ENCODE assay signal across 23 cellular contexts in the genomic region with DNA sequence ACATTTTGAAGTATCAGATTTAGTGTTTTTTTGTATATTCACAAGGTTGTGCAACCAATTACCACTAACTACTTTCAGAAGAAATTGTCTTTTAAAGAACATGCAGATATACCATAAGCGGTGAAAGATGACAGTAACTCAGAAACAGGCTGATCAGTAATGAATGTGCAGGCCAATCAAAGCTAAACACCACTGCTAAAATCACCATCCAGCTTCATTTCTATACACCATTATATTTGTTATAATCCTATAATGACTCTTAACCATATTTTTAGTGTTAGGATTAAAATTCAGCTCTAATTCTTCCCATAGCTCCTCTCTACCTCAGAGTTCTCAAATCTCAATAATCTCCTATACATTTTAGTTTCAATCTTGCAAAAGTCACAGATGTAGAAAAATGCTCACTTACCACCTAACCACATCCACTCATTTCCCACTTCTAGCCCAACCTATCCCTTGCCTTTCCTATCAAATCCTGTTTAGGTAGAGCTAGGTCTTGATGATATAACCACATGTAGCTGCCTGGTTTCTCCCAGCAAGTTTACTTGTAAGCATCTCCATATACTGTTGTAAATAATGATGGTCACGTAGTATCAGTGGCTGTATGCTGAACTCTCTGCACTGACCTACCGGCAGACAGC.
DNase-seq lines count a peak whose midpoint lies in the region; ATAC-seq lines count a peak whose summit lies in the region.
"Had no signal": no experiment of that assay in that cellular context is flagged by ENCODE, and none has a peak within 500 bp of the region (broad histone marks: within the 10 kb centered on the region; RNA-seq: fewer than 3 reads in every experiment).

No MANE protein-coding gene starts in this region.

- no peaks in the 10 kb centered on the region for H3K27me3 Mint-ChIP-seq in activated naive CD4-positive, alpha-beta T cell treated with anti-CD3 and anti-CD28 coated beads, Interleukin-2, amount 50 U/mL, for 24 hours
- H3K27me3 Mint-ChIP-seq in activated naive CD8-positive, alpha-beta T cell treated with anti-CD3 and anti-CD28 coated beads, Interleukin-2, amount 50 U/mL, for 24 hours: no peaks in the 10 kb centered on the region
- H3K27me3 Mint-ChIP-seq in stimulated activated naive CD8-positive, alpha-beta T cell treated with anti-CD3 and anti-CD28 coated beads, Interleukin-15, Interleukin-2, amounts not matched to agents 100 ng/mL and 50 ng/mL, for 24 hours: no peaks in the 10 kb centered on the region
- H3K27me3 Mint-ChIP-seq: naive thymus-derived CD4-positive, alpha-beta T cell; T-cell had no signal

- H3K4me3 Mint-ChIP-seq in activated naive CD4-positive, alpha-beta T cell treated with anti-CD3 and anti-CD28 coated beads, Interleukin-2, amount 50 U/mL, for 24 hours: no peak overlapping the region
- H3K4me3 Mint-ChIP-seq in activated naive CD8-positive, alpha-beta T cell treated with anti-CD3 and anti-CD28 coated beads, Interleukin-2, amount 50 U/mL, for 24 hours: no peak overlapping the region
- H3K4me3 Mint-ChIP-seq in stimulated activated naive CD8-positive, alpha-beta T cell treated with anti-CD3 and anti-CD28 coated beads, Interleukin-15, Interleukin-2, amounts not matched to agents 100 ng/mL and 50 ng/mL, for 24 hours: no peak overlapping the region
- H3K4me3 Mint-ChIP-seq: H9; naive thymus-derived CD4-positive, alpha-beta T cell; T-cell had no signal

- peak overlapping the region; percentile 38 for H3K27ac Mint-ChIP-seq in activated naive CD4-positive, alpha-beta T cell treated with anti-CD3 and anti-CD28 coated beads, Interleukin-2, amount 50 U/mL, for 24 hours
- H3K27ac Mint-ChIP-seq in activated naive CD8-positive, alpha-beta T cell treated with anti-CD3 and anti-CD28 coated beads, Interleukin-2, amount 50 U/mL, for 24 hours: peak overlapping the region; percentile 29
- peak overlapping the region; percentile 37 for H3K27ac Mint-ChIP-seq in stimulated activated naive CD8-positive, alpha-beta T cell treated with anti-CD3 and anti-CD28 coated beads, Interleukin-15, Interleukin-2, amounts not matched to agents 100 ng/mL and 50 ng/mL, for 24 hours
- H3K27ac Mint-ChIP-seq: T-cell had no signal

- ATAC-seq in HG03442 (IDR thresholded peaks at IDR 0.05; ENCODE audit: unreplicated experiment) (peak; percentile 20), HG02884 (IDR thresholded peaks at IDR 0.05; ENCODE audit: unreplicated experiment) (no peak)
- ATAC-seq in activated naive CD8-positive, alpha-beta T cell treated with anti-CD3 and anti-CD28 coated beads, Interleukin-2, amount 50 U/mL, for 24 hours: peak; percentile 29
- ATAC-seq: heart left ventricle, pancreas, T-cell had no signal

- peaks cover 1% of the 10 kb centered on the region for H3K36me3 Mint-ChIP-seq in activated naive CD4-positive, alpha-beta T cell treated with anti-CD3 and anti-CD28 coated beads, Interleukin-2, amount 50 U/mL, for 24 hours
- H3K36me3 Mint-ChIP-seq in activated naive CD8-positive, alpha-beta T cell treated with anti-CD3 and anti-CD28 coated beads, Interleukin-2, amount 50 U/mL, for 24 hours (ENCODE audit: low read depth): peaks cover 25% of the 10 kb centered on the region
- peaks cover 67% of the 10 kb centered on the region for H3K36me3 Mint-ChIP-seq in stimulated activated naive CD8-positive, alpha-beta T cell treated with anti-CD3 and anti-CD28 coated beads, Interleukin-15, Interleukin-2, amounts not matched to agents 100 ng/mL and 50 ng/mL, for 24 hours (ENCODE audit: low read depth)

- no peaks in the 10 kb centered on the region for H3K9me3 Mint-ChIP-seq in activated naive CD4-positive, alpha-beta T cell treated with anti-CD3 and anti-CD28 coated beads, Interleukin-2, amount 50 U/mL, for 24 hours
- no peaks in the 10 kb centered on the region for H3K9me3 Mint-ChIP-seq in activated naive CD8-positive, alpha-beta T cell treated with anti-CD3 and anti-CD28 coated beads, Interleukin-2, amount 50 U/mL, for 24 hours
- H3K9me3 Mint-ChIP-seq in stimulated activated naive CD8-positive, alpha-beta T cell treated with anti-CD3 and anti-CD28 coated beads, Interleukin-15, Interleukin-2, amounts not matched to agents 100 ng/mL and 50 ng/mL, for 24 hours: no peaks in the 10 kb centered on the region
- H3K9me3 Mint-ChIP-seq: H9; naive thymus-derived CD4-positive, alpha-beta T cell; T-cell had no signal

- no peak for DNase-seq in activated naive CD4-positive, alpha-beta T cell treated with Interleukin-2 at 50 U/mL for 16 hours
- no peak for DNase-seq in activated naive CD8-positive, alpha-beta T cell treated with anti-CD3 and anti-CD28 coated beads, Interleukin-2, amount 50 U/mL, for 24 hours
- no peak for DNase-seq in stimulated activated CD4-positive, alpha-beta T cell treated with anti-CD3 and anti-CD28 coated beads, Interleukin-15, amount 100 ng/mL, for 24 hours
- DNase-seq in NOMO-1 treated with DMSO at 0.1 percent for 48 hours (lab: John Stamatoyannopoulos, UW; ENCODE audit: unreplicated experiment): no peak
- DNase-seq: activated gamma-delta T cell treated with Interleukin-2 at 50 U/mL for 16 hours; C1 segment of cervical spinal cord; Calu3; caudate nucleus; H9; heart left ventricle; KG1; mesendoderm; naive thymus-derived CD4-positive, alpha-beta T cell; NCI-H1930; NCI-H69; pancreas; SHP77; stimulated activated CD4-positive, alpha-beta T cell treated with anti-CD3 and anti-CD28 coated beads, Interleukin-4, amount 100 ng/mL, for 4 hours; T-cell had no signal

- no peaks in the 10 kb centered on the region for H3K4me1 Mint-ChIP-seq in activated naive CD4-positive, alpha-beta T cell treated with anti-CD3 and anti-CD28 coated beads, Interleukin-2, amount 50 U/mL, for 24 hours
- H3K4me1 Mint-ChIP-seq in activated naive CD8-positive, alpha-beta T cell treated with anti-CD3 and anti-CD28 coated beads, Interleukin-2, amount 50 U/mL, for 24 hours: peaks cover 23% of the 10 kb centered on the region
- H3K4me1 Mint-ChIP-seq in stimulated activated naive CD8-positive, alpha-beta T cell treated with anti-CD3 and anti-CD28 coated beads, Interleukin-15, Interleukin-2, amounts not matched to agents 100 ng/mL and 50 ng/mL, for 24 hours (ENCODE audit: low read depth): peaks cover 18% of the 10 kb centered on the region
- H3K4me1 Mint-ChIP-seq: H9 had no signal
